Comparison of ENCODE assay signal across 1 cellular context in the genomic region with DNA sequence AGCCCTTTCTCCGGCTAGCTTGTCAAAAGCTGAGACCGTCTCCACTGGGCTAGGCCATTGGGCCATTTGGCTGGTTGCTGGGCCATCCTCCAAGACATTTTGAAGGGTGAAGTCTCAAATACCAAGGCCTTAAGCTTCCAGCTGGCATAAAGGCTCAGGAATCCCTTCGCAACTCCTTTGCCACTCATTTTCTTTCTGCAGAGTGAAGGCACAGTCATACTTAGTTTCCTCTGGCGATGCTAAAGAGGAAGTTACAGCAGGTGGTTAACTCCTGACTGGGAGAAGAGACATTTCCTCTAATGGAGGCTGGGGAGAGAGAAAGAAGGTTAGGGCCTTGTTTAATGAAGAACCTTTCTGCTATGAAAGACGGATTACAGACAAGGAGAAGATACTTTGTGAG.
TF ChIP-seq lines count a peak whose summit lies in the region.

No MANE protein-coding gene starts in this region.

TF ChIP-seq in endothelial cell of umbilical vein, 7 proteins besides CTCF, POLR2A, EP300 and RAD21:
- TF ChIP-seq EZH2 (IDR thresholded peaks at IDR 0.05; ENCODE audit: borderline replicate concordance, low read depth, low read length, severe bottlenecking) (no peak), FOS (IDR thresholded peaks at IDR 0.05; ENCODE audit: borderline replicate concordance, insufficient read depth, low read length) (peak; percentile 51)
